ENCODE assay signal across 1 cellular context in genomic region chr10:132185601-132186487, GRCh38.
A peak's percentile ranks its signal among the peaks of the same experiment; 100 is the strongest.
TF ChIP-seq lines count a peak whose summit lies in the region.

No MANE protein-coding gene starts in this region.

TF ChIP-seq in HepG2, 621 proteins besides CTCF, POLR2A, EP300 and RAD21 (continued from another document and continues in another):
- TF ChIP-seq ZNF550 (CRISPR knock-in tag; IDR thresholded peaks at IDR 0.05; ENCODE audit: borderline replicate concordance), result no peak
- TF ChIP-seq ZFP36L2 (CRISPR knock-in tag; IDR thresholded peaks at IDR 0.05), result no peak
- no peak for TF ChIP-seq ZBTB42 (CRISPR knock-in tag; IDR thresholded peaks at IDR 0.05)
- TF ChIP-seq SMAD9 (CRISPR knock-in tag; IDR thresholded peaks at IDR 0.05), result no peak
- TF ChIP-seq, protein P1, sequence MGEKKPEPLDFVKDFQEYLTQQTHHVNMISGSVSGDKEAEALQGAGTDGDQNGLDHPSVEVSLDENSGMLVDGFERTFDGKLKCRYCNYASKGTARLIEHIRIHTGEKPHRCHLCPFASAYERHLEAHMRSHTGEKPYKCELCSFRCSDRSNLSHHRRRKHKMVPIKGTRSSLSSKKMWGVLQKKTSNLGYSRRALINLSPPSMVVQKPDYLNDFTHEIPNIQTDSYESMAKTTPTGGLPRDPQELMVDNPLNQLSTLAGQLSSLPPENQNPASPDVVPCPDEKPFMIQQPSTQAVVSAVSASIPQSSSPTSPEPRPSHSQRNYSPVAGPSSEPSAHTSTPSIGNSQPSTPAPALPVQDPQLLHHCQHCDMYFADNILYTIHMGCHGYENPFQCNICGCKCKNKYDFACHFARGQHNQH (CRISPR knock-in tag; IDR thresholded peaks at IDR 0.05), result no peak; the same call in 1 of the 2 replicates
- TF ChIP-seq ZNF670 (CRISPR knock-in tag; IDR thresholded peaks at IDR 0.05; ENCODE audit: borderline replicate concordance), result no peak
- no peak for TF ChIP-seq JDP2 (CRISPR knock-in tag; IDR thresholded peaks at IDR 0.05; ENCODE audit: borderline replicate concordance)
- no peak for TF ChIP-seq SP1 (IDR thresholded peaks at IDR 0.05)
- TF ChIP-seq SP1 (CRISPR knock-in tag; IDR thresholded peaks at IDR 0.05), result peak; percentile 22; the same call in 1 of the 2 replicates
- TF ChIP-seq SRSF4 (IDR thresholded peaks at IDR 0.05; ENCODE audit: low read depth, low read length, poor library complexity, severe bottlenecking), result no peak
- no peak for TF ChIP-seq ZNF557 (CRISPR knock-in tag; IDR thresholded peaks at IDR 0.05)
- TF ChIP-seq, protein P2, sequence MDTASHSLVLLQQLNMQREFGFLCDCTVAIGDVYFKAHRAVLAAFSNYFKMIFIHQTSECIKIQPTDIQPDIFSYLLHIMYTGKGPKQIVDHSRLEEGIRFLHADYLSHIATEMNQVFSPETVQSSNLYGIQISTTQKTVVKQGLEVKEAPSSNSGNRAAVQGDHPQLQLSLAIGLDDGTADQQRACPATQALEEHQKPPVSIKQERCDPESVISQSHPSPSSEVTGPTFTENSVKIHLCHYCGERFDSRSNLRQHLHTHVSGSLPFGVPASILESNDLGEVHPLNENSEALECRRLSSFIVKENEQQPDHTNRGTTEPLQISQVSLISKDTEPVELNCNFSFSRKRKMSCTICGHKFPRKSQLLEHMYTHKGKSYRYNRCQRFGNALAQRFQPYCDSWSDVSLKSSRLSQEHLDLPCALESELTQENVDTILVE (CRISPR knock-in tag; IDR thresholded peaks at IDR 0.05), result no peak
- TF ChIP-seq FOXC1 (CRISPR knock-in tag; IDR thresholded peaks at IDR 0.05; ENCODE audit: borderline replicate concordance), result no peak
- no peak for TF ChIP-seq ZSCAN31 (CRISPR knock-in tag; IDR thresholded peaks at IDR 0.05; ENCODE audit: low read depth)
- no peak for TF ChIP-seq PHF5A (CRISPR knock-in tag; IDR thresholded peaks at IDR 0.05; ENCODE audit: low read depth, unreplicated experiment)
- TF ChIP-seq ZNF839 (CRISPR knock-in tag; IDR thresholded peaks at IDR 0.05; ENCODE audit: borderline replicate concordance), result no peak
- no peak for TF ChIP-seq PAF1 (CRISPR knock-in tag; IDR thresholded peaks at IDR 0.05)
- TF ChIP-seq MAFG (CRISPR knock-in tag; IDR thresholded peaks at IDR 0.05), result no peak
- TF ChIP-seq HMG20B (CRISPR knock-in tag; conservative IDR thresholded peaks at IDR 0.05), result no peak
- TF ChIP-seq SP5 (CRISPR knock-in tag; IDR thresholded peaks at IDR 0.05; ENCODE audit: borderline replicate concordance, low read depth), result no peak
- TF ChIP-seq, protein P3, sequence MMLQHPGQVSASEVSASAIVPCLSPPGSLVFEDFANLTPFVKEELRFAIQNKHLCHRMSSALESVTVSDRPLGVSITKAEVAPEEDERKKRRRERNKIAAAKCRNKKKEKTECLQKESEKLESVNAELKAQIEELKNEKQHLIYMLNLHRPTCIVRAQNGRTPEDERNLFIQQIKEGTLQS (CRISPR knock-in tag; IDR thresholded peaks at IDR 0.05), result no peak
- TF ChIP-seq ZNF530 (CRISPR knock-in tag; IDR thresholded peaks at IDR 0.05; ENCODE audit: low read depth), result no peak
- no peak for TF ChIP-seq ZSCAN21 (CRISPR knock-in tag; IDR thresholded peaks at IDR 0.05; ENCODE audit: borderline replicate concordance)
- TF ChIP-seq RNF2 (conservative IDR thresholded peaks at IDR 0.05; ENCODE audit: low read depth), result no peak
- TF ChIP-seq TOE1 (CRISPR knock-in tag; IDR thresholded peaks at IDR 0.05), result no peak
- no peak for TF ChIP-seq ZNF124 (CRISPR knock-in tag; IDR thresholded peaks at IDR 0.05)
- TF ChIP-seq, protein P4, sequence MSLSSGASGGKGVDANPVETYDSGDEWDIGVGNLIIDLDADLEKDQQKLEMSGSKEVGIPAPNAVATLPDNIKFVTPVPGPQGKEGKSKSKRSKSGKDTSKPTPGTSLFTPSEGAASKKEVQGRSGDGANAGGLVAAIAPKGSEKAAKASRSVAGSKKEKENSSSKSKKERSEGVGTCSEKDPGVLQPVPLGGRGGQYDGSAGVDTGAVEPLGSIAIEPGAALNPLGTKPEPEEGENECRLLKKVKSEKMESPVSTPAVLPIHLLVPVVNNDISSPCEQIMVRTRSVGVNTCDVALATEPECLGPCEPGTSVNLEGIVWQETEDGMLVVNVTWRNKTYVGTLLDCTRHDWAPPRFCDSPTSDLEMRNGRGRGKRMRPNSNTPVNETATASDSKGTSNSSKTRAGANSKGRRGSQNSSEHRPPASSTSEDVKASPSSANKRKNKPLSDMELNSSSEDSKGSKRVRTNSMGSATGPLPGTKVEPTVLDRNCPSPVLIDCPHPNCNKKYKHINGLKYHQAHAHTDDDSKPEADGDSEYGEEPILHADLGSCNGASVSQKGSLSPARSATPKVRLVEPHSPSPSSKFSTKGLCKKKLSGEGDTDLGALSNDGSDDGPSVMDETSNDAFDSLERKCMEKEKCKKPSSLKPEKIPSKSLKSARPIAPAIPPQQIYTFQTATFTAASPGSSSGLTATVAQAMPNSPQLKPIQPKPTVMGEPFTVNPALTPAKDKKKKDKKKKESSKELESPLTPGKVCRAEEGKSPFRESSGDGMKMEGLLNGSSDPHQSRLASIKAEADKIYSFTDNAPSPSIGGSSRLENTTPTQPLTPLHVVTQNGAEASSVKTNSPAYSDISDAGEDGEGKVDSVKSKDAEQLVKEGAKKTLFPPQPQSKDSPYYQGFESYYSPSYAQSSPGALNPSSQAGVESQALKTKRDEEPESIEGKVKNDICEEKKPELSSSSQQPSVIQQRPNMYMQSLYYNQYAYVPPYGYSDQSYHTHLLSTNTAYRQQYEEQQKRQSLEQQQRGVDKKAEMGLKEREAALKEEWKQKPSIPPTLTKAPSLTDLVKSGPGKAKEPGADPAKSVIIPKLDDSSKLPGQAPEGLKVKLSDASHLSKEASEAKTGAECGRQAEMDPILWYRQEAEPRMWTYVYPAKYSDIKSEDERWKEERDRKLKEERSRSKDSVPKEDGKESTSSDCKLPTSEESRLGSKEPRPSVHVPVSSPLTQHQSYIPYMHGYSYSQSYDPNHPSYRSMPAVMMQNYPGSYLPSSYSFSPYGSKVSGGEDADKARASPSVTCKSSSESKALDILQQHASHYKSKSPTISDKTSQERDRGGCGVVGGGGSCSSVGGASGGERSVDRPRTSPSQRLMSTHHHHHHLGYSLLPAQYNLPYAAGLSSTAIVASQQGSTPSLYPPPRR (CRISPR knock-in tag; IDR thresholded peaks at IDR 0.05; ENCODE audit: borderline replicate concordance), result no peak
- no peak for TF ChIP-seq BCL6 (CRISPR knock-in tag; IDR thresholded peaks at IDR 0.05)
- no peak for TF ChIP-seq HDAC1 (CRISPR knock-in tag; IDR thresholded peaks at IDR 0.05)
- TF ChIP-seq ZNF709 (CRISPR knock-in tag; IDR thresholded peaks at IDR 0.05), result no peak
- no peak for TF ChIP-seq E2F2 (CRISPR knock-in tag; IDR thresholded peaks at IDR 0.05; ENCODE audit: borderline replicate concordance)
- no peak for TF ChIP-seq SOX5 (CRISPR knock-in tag; IDR thresholded peaks at IDR 0.05; ENCODE audit: borderline replicate concordance)
- no peak; the same call in 1 of the 2 replicates for TF ChIP-seq ZNF367 (CRISPR knock-in tag; IDR thresholded peaks at IDR 0.05; ENCODE audit: borderline replicate concordance)
- TF ChIP-seq ZNF275 (CRISPR knock-in tag; IDR thresholded peaks at IDR 0.05; ENCODE audit: borderline replicate concordance), result no peak
- no peak for TF ChIP-seq ZNF772 (CRISPR knock-in tag; IDR thresholded peaks at IDR 0.05)
- no peak for TF ChIP-seq SETDB1 (CRISPR knock-in tag; IDR thresholded peaks at IDR 0.05; ENCODE audit: borderline replicate concordance)
- 0 out of 2 replicates have a peak, but pooled peaks have one; percentile 28 for TF ChIP-seq ZNF576 (CRISPR knock-in tag; IDR thresholded peaks at IDR 0.05)
- TF ChIP-seq MBD4 (IDR thresholded peaks at IDR 0.05; ENCODE audit: borderline replicate concordance, low read length), result no peak
- TF ChIP-seq ZBTB2 (CRISPR knock-in tag; IDR thresholded peaks at IDR 0.05; ENCODE audit: low read depth), result no peak
- TF ChIP-seq HNRNPK (IDR thresholded peaks at IDR 0.05; ENCODE audit: low read depth, low read length, poor library complexity, severe bottlenecking), result no peak
- no peak for TF ChIP-seq SAFB2 (CRISPR knock-in tag; IDR thresholded peaks at IDR 0.05; ENCODE audit: borderline replicate concordance, low read depth)
- TF ChIP-seq ZBTB3 (CRISPR knock-in tag; IDR thresholded peaks at IDR 0.05; ENCODE audit: borderline replicate concordance, low read depth), result no peak
- no peak for TF ChIP-seq KDM1A (CRISPR knock-in tag; IDR thresholded peaks at IDR 0.05)
- TF ChIP-seq ZNF644 (CRISPR knock-in tag; IDR thresholded peaks at IDR 0.05; ENCODE audit: low read depth), result no peak
- no peak for TF ChIP-seq SMARCE1 (IDR thresholded peaks at IDR 0.05; ENCODE audit: borderline replicate concordance)
- TF ChIP-seq NR2F6 (IDR thresholded peaks at IDR 0.05), result no peak
- TF ChIP-seq NR2F6 (CRISPR knock-in tag; IDR thresholded peaks at IDR 0.05), result no peak
- TF ChIP-seq SAP130 (CRISPR knock-in tag; IDR thresholded peaks at IDR 0.05; ENCODE audit: low read depth), result peak; percentile 57; the same call in 1 of the 2 replicates
- TF ChIP-seq, protein P5, sequence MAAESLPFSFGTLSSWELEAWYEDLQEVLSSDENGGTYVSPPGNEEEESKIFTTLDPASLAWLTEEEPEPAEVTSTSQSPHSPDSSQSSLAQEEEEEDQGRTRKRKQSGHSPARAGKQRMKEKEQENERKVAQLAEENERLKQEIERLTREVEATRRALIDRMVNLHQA (CRISPR knock-in tag; IDR thresholded peaks at IDR 0.05), result no peak
- 0 out of 2 replicates have a peak, but pooled peaks have one; percentile 39 for TF ChIP-seq MXD1 (CRISPR knock-in tag; IDR thresholded peaks at IDR 0.05)
- TF ChIP-seq CBX2 (IDR thresholded peaks at IDR 0.05; ENCODE audit: low read depth, low read length), result no peak
- TF ChIP-seq CBX2 (CRISPR knock-in tag; IDR thresholded peaks at IDR 0.05; ENCODE audit: low read depth), result no peak
- 0 out of 2 replicates have a peak, but pooled peaks have one; percentile 29 for TF ChIP-seq ZBTB43 (CRISPR knock-in tag; conservative IDR thresholded peaks at IDR 0.05)
- TF ChIP-seq GABPA (IDR thresholded peaks at IDR 0.05; ENCODE audit: low read depth, low read length), result no peak
- no peak for TF ChIP-seq GABPA (CRISPR knock-in tag; IDR thresholded peaks at IDR 0.05; ENCODE audit: low read depth)
- TF ChIP-seq ZSCAN5A (CRISPR knock-in tag; IDR thresholded peaks at IDR 0.05; ENCODE audit: borderline replicate concordance), result no peak
